In genomic region chr2:64144057-64145013, GRCh38 we compare ENCODE assay signal across 8 cellular contexts. TPM values are rescaled to one million over a fixed set of nuclear protein-coding genes. Genes with fewer than 3 reads are reported as not detected.
DNase-seq lines count a peak whose midpoint lies in the region; ATAC-seq and TF ChIP-seq lines count a peak whose summit lies in the region.

Gene PELI1, minus strand, starts transcription at chr2:64144420. Its CDS starts 36,110 bp downstream, at chr2:64108310.

- CTCF ChIA-PET in PC-9 (lab: Charles Lee), result no interaction called here

- H3K9me2 ChIP-seq in PC-9 (ENCODE audit: insufficient read depth), result 0 out of 2 replicates have a peak, but pooled peaks cover 3% of the 10 kb centered on the region

- no peaks in the 10 kb centered on the region for H3K27me3 ChIP-seq in PC-9 (ENCODE audit: insufficient read depth, low read depth)
- no peaks in the 10 kb centered on the region for H3K27me3 ChIP-seq in esophagus (ENCODE audit: control insufficient read depth in 1 of 2, insufficient read depth in 2 of 2, low read length in 2 of 2)
- no peaks in the 10 kb centered on the region for H3K27me3 ChIP-seq in muscle layer of colon (ENCODE audit: control insufficient read depth in 1 of 2, insufficient read depth in 2 of 2, low read length in 2 of 2)

- no peaks in the 10 kb centered on the region for H4K20me1 ChIP-seq in PC-9 (ENCODE audit: insufficient read depth)

- peak; percentile 83 for ATAC-seq in GM21717 (IDR thresholded peaks at IDR 0.05; ENCODE audit: unreplicated experiment)

- in situ Hi-C loops in KBM-7 (cut with MboI; ENCODE audit: low pct_unique_long_range_greater_than_20kb, low sequenced_read_pairs), result no loop called here

- no peaks in the 10 kb centered on the region for H3K36me3 ChIP-seq in PC-9 (ENCODE audit: low read depth)
- H3K36me3 ChIP-seq in esophagus (ENCODE audit: control insufficient read depth in 2 of 2, insufficient read depth in 2 of 2, low read length in 1 of 2), result no peaks in the 10 kb centered on the region
- H3K36me3 ChIP-seq in muscle layer of colon (ENCODE audit: insufficient read depth, low read length), result no peaks in the 10 kb centered on the region

- H3K79me2 ChIP-seq in PC-9 (ENCODE audit: low read depth), result peaks cover 34% of the 10 kb centered on the region

- H3K4me3 ChIP-seq in PC-9, result peak within 1 kb of the TSS; percentile 80
- peak within 1 kb of the TSS; percentile 98 to 100 for H3K4me3 ChIP-seq in esophagus (ENCODE audit: low read depth in 1 of 2, low read length in 2 of 2)
- H3K4me3 ChIP-seq in muscle layer of colon (ENCODE audit: low read depth in 1 of 2, low read length in 2 of 2), result peak within 1 kb of the TSS; percentile 62 to 96

- TF ChIP-seq CTCF in PC-9 (conservative IDR thresholded peaks at IDR 0.05), result peak; percentile 40; the same call in 1 of the 2 replicates

- H3F3A ChIP-seq in PC-9 (ENCODE audit: insufficient read depth, low read depth), result no peaks in the 10 kb centered on the region

- H2AFZ ChIP-seq in PC-9, result peak within 1 kb of the TSS; percentile 94

- H3K9ac ChIP-seq in muscle layer of colon (ENCODE audit: low read length), result peak within 1 kb of the TSS; percentile 99

- DNase-seq in DMS79 (lab: John Stamatoyannopoulos, UW) (peak; percentile 90), KBM-7 (peak; percentile 97), PC-9 (peak; percentile 98 to 99)
- peak; percentile 90 for DNase-seq in activated T-cell treated with anti-CD3 and anti-CD28 coated beads, Interleukin-2, amount 50 U/mL, for 1 hour
- DNase-seq in stimulated activated CD8-positive, alpha-beta memory T cell treated with anti-CD3 and anti-CD28 coated beads, Interleukin-7, amount 100 ng/mL, for 24 hours (ENCODE audit: low read depth), result peak; percentile 76

- peaks cover 36% of the 10 kb centered on the region for H3K4me1 ChIP-seq in PC-9 (replicated peaks; ENCODE audit: insufficient read depth)
- no peaks in the 10 kb centered on the region for H3K4me1 ChIP-seq in esophagus (ENCODE audit: control insufficient read depth in 2 of 2, insufficient read depth in 2 of 2, low read length in 1 of 2)
- peaks cover 16% of the 10 kb centered on the region for H3K4me1 ChIP-seq in muscle layer of colon (ENCODE audit: insufficient read depth, low read length)

- 4 to 5% methylated on average over 49 to 67 of the region's 68 CpGs for WGBS in esophagus, 2 donors

- peak within 1 kb of the TSS; percentile 73 for H3K4me2 ChIP-seq in PC-9

- no TSS peak for BruUV-seq in PC-9 (replicated peaks; lab: Mats Ljungman, UMichigan)

- no peak within 1 kb of the TSS for H3K27ac ChIP-seq in PC-9
- peak within 1 kb of the TSS; percentile 98 to 99 for H3K27ac ChIP-seq in esophagus (ENCODE audit: low read depth in 2 of 2, low read length in 1 of 2)
- peak within 1 kb of the TSS; percentile 96 for H3K27ac ChIP-seq in muscle layer of colon (ENCODE audit: low read depth, low read length)

- intact Hi-C loops in PC-9 (cut with micrococcal nuclease; ENCODE audit: unreplicated experiment), result loop anchor here (1.0 to 10.0 kb wide), 8 partner anchors 59 to 733 kb away; no protein-coding TSS in a partner anchor

- POLR2A ChIA-PET in PC-9 (lab: Charles Lee; ENCODE audit: unreplicated experiment), result interaction anchor here (0.6 kb wide), 1 partner anchor 131 kb away, joined by 3 read pairs; no protein-coding TSS in a partner anchor

- H3K9me3 ChIP-seq in PC-9 (ENCODE audit: insufficient read depth, low read depth) (no peaks in the 10 kb centered on the region), esophagus (ENCODE audit: control insufficient read depth in 2 of 2, insufficient read depth in 1 of 2, low read depth in 1 of 2, low read length in 1 of 2) (no peaks in the 10 kb centered on the region), muscle layer of colon (ENCODE audit: low read length) (no peaks in the 10 kb centered on the region)

RNA-seq across cellular contexts. Expression of gene PELI1, which starts in this region (rescaled TPM):
- total RNA-seq in PC-9 (2021), result 32.6 and 33.1 TPM in 2 replicates
- polyA plus RNA-seq in esophagus, result 10 to 100 TPM; 31.7 to 51.9 TPM
